ENCODE assay signal across 20 cellular contexts in genomic region chr15:55257933-55258332, GRCh38. TPM values are rescaled to one million over a fixed set of nuclear protein-coding genes. Genes with fewer than 3 reads are reported as not detected.
DNase-seq lines count a peak whose midpoint lies in the region; ATAC-seq, FAIRE-seq and TF ChIP-seq lines count a peak whose summit lies in the region.
"Had no signal": no experiment of that assay in that cellular context is flagged by ENCODE, and none has a peak within 500 bp of the region (broad histone marks: within the 10 kb centered on the region; RNA-seq: fewer than 3 reads in every experiment).

No MANE protein-coding gene starts in this region.

- POLR2A ChIA-PET in activated CD4-positive, alpha-beta T cell treated with anti-CD3 and anti-CD28 coated beads for 36 hours (lab: Charles Lee): no interaction called here
- POLR2A ChIA-PET in activated CD8-positive, alpha-beta T cell treated with anti-CD3 and anti-CD28 coated beads for 36 hours (lab: Charles Lee): interaction anchor here (1.4 to 1.5 kb wide), 2 partner anchors 9 to 13 kb away, joined by 4 to 5 read pairs; no protein-coding TSS in a partner anchor

- H3K27me3 Mint-ChIP-seq in activated CD4-positive, alpha-beta T cell treated with anti-CD3 and anti-CD28 coated beads for 36 hours: no peaks in the 10 kb centered on the region
- H3K27me3 Mint-ChIP-seq in activated CD8-positive, alpha-beta T cell treated with anti-CD3 and anti-CD28 coated beads for 36 hours: no peaks in the 10 kb centered on the region
- no peaks in the 10 kb centered on the region for H3K27me3 Mint-ChIP-seq in natural killer cell (ENCODE audit: low read depth in 2 of 2)

- peaks cover 56% of the 10 kb centered on the region for H3K36me3 Mint-ChIP-seq in activated CD4-positive, alpha-beta T cell treated with anti-CD3 and anti-CD28 coated beads for 36 hours (ENCODE audit: low read depth)
- H3K36me3 Mint-ChIP-seq in activated CD8-positive, alpha-beta T cell treated with anti-CD3 and anti-CD28 coated beads for 36 hours (ENCODE audit: low read depth): peaks cover 60% of the 10 kb centered on the region
- H3K36me3 Mint-ChIP-seq in natural killer cell: peaks cover under 1% of the 10 kb centered on the region

- H3K27ac Mint-ChIP-seq in activated CD4-positive, alpha-beta T cell treated with anti-CD3 and anti-CD28 coated beads for 36 hours: peak overlapping the region; percentile 5
- peak overlapping the region; percentile 89 for H3K27ac Mint-ChIP-seq in activated CD8-positive, alpha-beta T cell treated with anti-CD3 and anti-CD28 coated beads for 36 hours
- peak overlapping the region; percentile 91 to 92 for H3K27ac Mint-ChIP-seq in natural killer cell

- CTCF ChIA-PET in activated CD4-positive, alpha-beta T cell treated with anti-CD3 and anti-CD28 coated beads for 36 hours (lab: Charles Lee): no interaction called here
- CTCF ChIA-PET in activated CD8-positive, alpha-beta T cell treated with anti-CD3 and anti-CD28 coated beads for 36 hours (lab: Charles Lee): interaction anchor here (0.9 to 1.3 kb wide), 2 partner anchors 9 to 17 kb away, joined by 3 read pairs; no protein-coding TSS in a partner anchor

- no peaks in the 10 kb centered on the region for H3K9me3 Mint-ChIP-seq in activated CD4-positive, alpha-beta T cell treated with anti-CD3 and anti-CD28 coated beads for 36 hours (ENCODE audit: low read depth)
- H3K9me3 Mint-ChIP-seq in activated CD8-positive, alpha-beta T cell treated with anti-CD3 and anti-CD28 coated beads for 36 hours: peaks cover 2% of the 10 kb centered on the region
- no peaks in the 10 kb centered on the region for H3K9me3 Mint-ChIP-seq in natural killer cell

- TF ChIP-seq CTCF in activated CD8-positive, alpha-beta T cell treated with anti-CD3 and anti-CD28 coated beads for 36 hours (IDR thresholded peaks at IDR 0.05): no peak
- no peak for TF ChIP-seq CTCF in natural killer cell (IDR thresholded peaks at IDR 0.05)

- no peak for FAIRE-seq in frontal cortex (lab: Jason Lieb, UNC)
- FAIRE-seq: A549, GM18507, H54 had no signal

- no peak overlapping the region for H3K4me3 Mint-ChIP-seq in activated CD4-positive, alpha-beta T cell treated with anti-CD3 and anti-CD28 coated beads for 36 hours
- no peak overlapping the region for H3K4me3 Mint-ChIP-seq in activated CD8-positive, alpha-beta T cell treated with anti-CD3 and anti-CD28 coated beads for 36 hours
- H3K4me3 Mint-ChIP-seq in natural killer cell: peak overlapping the region; percentile 54

- no peak for DNase-seq in activated CD4-positive, alpha-beta T cell treated with anti-CD3 and anti-CD28 coated beads for 36 hours
- no peak for DNase-seq in activated CD4-positive, alpha-beta T cell treated with anti-CD3 and anti-CD28 coated beads, Interleukin-2, amount 50 U/mL, for 1 hour
- no peak for DNase-seq in activated CD8-positive, alpha-beta T cell treated with anti-CD3 and anti-CD28 coated beads for 36 hours
- DNase-seq in natural killer cell (no peak), frontal cortex (ENCODE audit: low spot score in 2 of 2) (no peak), NCI-H345 treated with DMSO at 0.1 percent for 48 hours (lab: John Stamatoyannopoulos, UW; ENCODE audit: unreplicated experiment) (no peak), retina (no peak)
- DNase-seq: adrenal gland; KBM-7; NCI-H1105; NCI-H446; right lobe of liver; SHP77; stimulated activated CD4-positive, alpha-beta T cell treated with anti-CD3 and anti-CD28 coated beads, Interleukin-1b, Interleukin-23, amount 100 ng/mL, for 48 hours; T1000; thyroid gland had no signal

- intact Hi-C loops in activated CD4-positive, alpha-beta T cell treated with anti-CD3 and anti-CD28 coated beads for 36 hours (cut with DNase I, micrococcal nuclease): no loop called here
- intact Hi-C loops in activated CD8-positive, alpha-beta T cell treated with anti-CD3 and anti-CD28 coated beads for 36 hours (cut with micrococcal nuclease): no loop called here
- intact Hi-C loops in natural killer cell (cut with micrococcal nuclease): loop anchor here (5.0 kb wide), 1 partner anchor 36 kb away; no protein-coding TSS in a partner anchor

- peaks cover 54% of the 10 kb centered on the region for H3K4me1 Mint-ChIP-seq in activated CD4-positive, alpha-beta T cell treated with anti-CD3 and anti-CD28 coated beads for 36 hours
- H3K4me1 Mint-ChIP-seq in activated CD8-positive, alpha-beta T cell treated with anti-CD3 and anti-CD28 coated beads for 36 hours (ENCODE audit: low read depth): peaks cover 61% of the 10 kb centered on the region
- peaks cover 58 to 59% of the 10 kb centered on the region in 2 donors for H3K4me1 Mint-ChIP-seq in natural killer cell

- ATAC-seq in activated CD4-positive, alpha-beta T cell treated with anti-CD3 and anti-CD28 coated beads for 36 hours: peak; percentile 15
- peak; percentile 29 for ATAC-seq in GM21423 (IDR thresholded peaks at IDR 0.05; ENCODE audit: unreplicated experiment)
- peak; percentile 45 for ATAC-seq in activated CD8-positive, alpha-beta T cell treated with anti-CD3 and anti-CD28 coated beads for 36 hours
- peak; percentile 44 to 66 (median 63) for ATAC-seq in natural killer cell

RNA-seq across cellular contexts. Expression of gene RAB27A, which starts 31.7 kb away (rescaled TPM):
- 100 to 1,000 TPM; 111 to 129 TPM for total RNA-seq in activated CD4-positive, alpha-beta T cell treated with anti-CD3 and anti-CD28 coated beads for 36 hours
- 100 to 1,000 TPM; 122 to 125 TPM for total RNA-seq in activated CD8-positive, alpha-beta T cell treated with anti-CD3 and anti-CD28 coated beads for 36 hours
- total RNA-seq in natural killer cell (100 to 1,000 TPM in 1 of 3 donors, 10 to 100 TPM in 2; 90.0 to 111 (median 98.1) TPM), frontal cortex (8.2 TPM)

Comparison
In these comparisons a context has a peak if more than half of its experiments do, and no peak if none do; other contexts are left out.
1. H3K27ac Mint-ChIP-seq: peak in every context shown above with its lines; median percentile 92 in natural killer cell; 89 in activated CD8-positive, alpha-beta T cell treated with anti-CD3 and anti-CD28 coated beads for 36 hours; 5 in activated CD4-positive, alpha-beta T cell treated with anti-CD3 and anti-CD28 coated beads for 36 hours.